Comparison of ENCODE assay signal across 9 cellular contexts in genomic region chr18:34710430-34711386, GRCh38.
A peak's percentile ranks its signal among the peaks of the same experiment; 100 is the strongest.
DNase-seq lines count a peak whose midpoint lies in the region; ATAC-seq lines count a peak whose summit lies in the region.
"Had no signal": no experiment of that assay in that cellular context is flagged by ENCODE, and none has a peak within 500 bp of the region (broad histone marks: within the 10 kb centered on the region; RNA-seq: fewer than 3 reads in every experiment).

No MANE protein-coding gene starts in this region.

- H3K27ac ChIP-seq in cingulate gyrus (ENCODE audit: low read depth, low read length), result peak overlapping the region; percentile 79
- H3K27ac ChIP-seq in mucosa of rectum (ENCODE audit: low read depth in 2 of 2, low read length in 2 of 2), result peak overlapping the region; percentile 13 to 27

- no peak overlapping the region for H3K9ac ChIP-seq in mucosa of rectum (ENCODE audit: low read depth in 1 of 2, low read length in 2 of 2)

- H3K4me3 ChIP-seq in mucosa of rectum (ENCODE audit: low read length in 2 of 2), result peak overlapping the region in 1 of 2 donors; percentile 14

- H3K9me3 ChIP-seq in mucosa of rectum (ENCODE audit: control insufficient read depth in 2 of 2, low read length in 2 of 2), result no peaks in the 10 kb centered on the region

- ATAC-seq in HG03342 (IDR thresholded peaks at IDR 0.05; ENCODE audit: unreplicated experiment), result no peak

- H3K4me1 ChIP-seq in mucosa of rectum (ENCODE audit: control insufficient read depth in 2 of 2, insufficient read depth in 2 of 2, low read length in 2 of 2), result peaks cover 0 to 5% of the 10 kb centered on the region in 2 donors

- H3K27me3 ChIP-seq in mucosa of rectum (ENCODE audit: control insufficient read depth in 2 of 2, insufficient read depth in 2 of 2, low read length in 2 of 2), result no peaks in the 10 kb centered on the region

- DNase-seq in AG08396 (ENCODE audit: low spot score) (peak; percentile 42), NCI-H2081 (lab: John Stamatoyannopoulos, UW) (peak; percentile 51 to 76), cerebellar cortex (ENCODE audit: low spot score) (no peak), iPS-NIHi11 (ENCODE audit: low spot score) (no peak)
- DNase-seq in stimulated activated CD4-positive, alpha-beta T cell treated with anti-CD3 and anti-CD28 coated beads, Interleukin-1b, Interleukin-23, amount 100 ng/mL, for 48 hours, result no peak
- DNase-seq: DMS79 treated with DMSO at 0.1 percent for 48 hours had no signal

- no peaks in the 10 kb centered on the region for H3K36me3 ChIP-seq in mucosa of rectum (ENCODE audit: control insufficient read depth in 2 of 2, insufficient read depth in 2 of 2, low read length in 2 of 2)

Comparison
In these comparisons a context has a peak if more than half of its experiments do, and no peak if none do; other contexts are left out.
1. DNase-seq: peak in AG08396 (single experiment) and NCI-H2081 (2 of 2); none in cerebellar cortex (single experiment), iPS-NIHi11 (single experiment) and stimulated activated CD4-positive, alpha-beta T cell treated with anti-CD3 and anti-CD28 coated beads, Interleukin-1b, Interleukin-23, amount 100 ng/mL, for 48 hours (single experiment).